In genomic region chr12:95633049-95633545, GRCh38 we compare ENCODE assay signal across 10 cellular contexts.
A peak's percentile ranks its signal among the peaks of the same experiment; 100 is the strongest.
DNase-seq lines count a peak whose midpoint lies in the region; ATAC-seq, FAIRE-seq and TF ChIP-seq lines count a peak whose summit lies in the region.
"Had no signal": no experiment of that assay in that cellular context is flagged by ENCODE, and none has a peak within 500 bp of the region (broad histone marks: within the 10 kb centered on the region; RNA-seq: fewer than 3 reads in every experiment).

No MANE protein-coding gene starts in this region.

- DNase-seq in H54 (ENCODE audit: insufficient read length, low spot score) (peak; percentile 71), SK-MEL-5 (ENCODE audit: low read depth, low spot score) (peak; percentile 26), glomerular visceral epithelial cell (ENCODE audit: extremely low spot score) (peak; percentile 84), globus pallidus (ENCODE audit: low spot score) (no peak), NCI-H146 (lab: John Stamatoyannopoulos, UW) (no peak)
- DNase-seq: activated naive CD4-positive, alpha-beta T cell treated with anti-CD3 and anti-CD28 coated beads, Interleukin-2, amount 50 U/mL, for 16 hours; naive B cell had no signal

- no peaks in the 10 kb centered on the region for H3K9me3 ChIP-seq in skeletal muscle satellite cell (replicated peaks; ENCODE audit: low read length)

- H3K4me2 ChIP-seq in skeletal muscle satellite cell (ENCODE audit: low read length), result no peak overlapping the region

- no peak for TF ChIP-seq POLR2A in H54 (IDR thresholded peaks at IDR 0.05; ENCODE audit: low read depth, low read length)

- peaks cover 29% of the 10 kb centered on the region for H3K4me1 ChIP-seq in skeletal muscle satellite cell (ENCODE audit: control insufficient read depth, insufficient read depth, low read length)

- ATAC-seq in GM19452 (IDR thresholded peaks at IDR 0.05; ENCODE audit: unreplicated experiment), result no peak
- no peak for ATAC-seq in HG03175 (IDR thresholded peaks at IDR 0.05; ENCODE audit: unreplicated experiment)

- H3K36me3 ChIP-seq in skeletal muscle satellite cell (ENCODE audit: insufficient read depth, low read length), result no peaks in the 10 kb centered on the region

- no peak overlapping the region for H3K4me3 ChIP-seq in skeletal muscle satellite cell (ENCODE audit: low read length)

- H3K9ac ChIP-seq in skeletal muscle satellite cell (ENCODE audit: low read depth, low read length), result peak overlapping the region; percentile 74

- in situ Hi-C loops in SK-MEL-5 (cut with HindIII; ENCODE audit: low pct_unique_long_range_greater_than_20kb, low sequenced_read_pairs), result no loop called here

- H3K27me3 ChIP-seq in skeletal muscle satellite cell (ENCODE audit: control insufficient read depth, insufficient read depth, low read length), result no peaks in the 10 kb centered on the region

- peak; percentile 90 for FAIRE-seq in H54 (lab: Jason Lieb, UNC)

Comparison
In these comparisons a context has a peak if more than half of its experiments do, and no peak if none do; other contexts are left out.
1. DNase-seq: peak in H54 (single experiment), SK-MEL-5 (single experiment) and glomerular visceral epithelial cell (single experiment); none in globus pallidus (single experiment) and NCI-H146 (single experiment).